In genomic region chr20:34581341-34582189, GRCh38 we compare ENCODE assay signal across 9 cellular contexts. TPM values are rescaled to one million over a fixed set of nuclear protein-coding genes. Genes with fewer than 3 reads are reported as not detected.
DNase-seq lines count a peak whose midpoint lies in the region; ATAC-seq and TF ChIP-seq lines count a peak whose summit lies in the region.
"Had no signal": no experiment of that assay in that cellular context is flagged by ENCODE, and none has a peak within 500 bp of the region (broad histone marks: within the 10 kb centered on the region; RNA-seq: fewer than 3 reads in every experiment).

No MANE protein-coding gene starts in this region.

- TF ChIP-seq CTCF in nephron progenitor cell (IDR thresholded peaks at IDR 0.05): no peak

- no peaks in the 10 kb centered on the region for H3K9me3 ChIP-seq in effector memory CD4-positive, alpha-beta T cell (ENCODE audit: control insufficient read depth, low read length)

- no peak for ATAC-seq in HG03025 (IDR thresholded peaks at IDR 0.05; ENCODE audit: low FRiP score, unreplicated experiment)

- peak overlapping the region; percentile 6 for H3K27ac ChIP-seq in effector memory CD4-positive, alpha-beta T cell (ENCODE audit: insufficient read depth, low read length, poor library complexity, severe bottlenecking)
- H3K27ac ChIP-seq: HL-60 had no signal

- peaks cover 15% of the 10 kb centered on the region for H3K36me3 Mint-ChIP-seq in nephron progenitor cell (ENCODE audit: low read depth)

- no peaks in the 10 kb centered on the region for H3K9me3 Mint-ChIP-seq in nephron progenitor cell

- H3K27me3 ChIP-seq in effector memory CD4-positive, alpha-beta T cell (replicated peaks; ENCODE audit: control insufficient read depth, insufficient read depth, low read length, poor library complexity, severe bottlenecking): no peaks in the 10 kb centered on the region

- peaks cover 41% of the 10 kb centered on the region for H3K4me1 Mint-ChIP-seq in nephron progenitor cell

- peak; percentile 69 for DNase-seq in GM03348 (ENCODE audit: low spot score)
- DNase-seq in NCI-H2227 treated with DMSO at 0.1 percent for 48 hours (lab: John Stamatoyannopoulos, UW): peak; percentile 9
- DNase-seq in effector memory CD4-positive, alpha-beta T cell: no peak
- DNase-seq in nephron progenitor cell: no peak
- no peak for DNase-seq in stimulated activated naive CD4-positive, alpha-beta T cell (lab: John Stamatoyannopoulos, UW)
- no peak for DNase-seq in HT-29 (ENCODE audit: low spot score)
- DNase-seq in effector CD4-positive, alpha-beta T cell: no peak

- H3K27ac Mint-ChIP-seq in nephron progenitor cell: peak overlapping the region; percentile 24

- no peaks in the 10 kb centered on the region for H3K27me3 Mint-ChIP-seq in nephron progenitor cell (ENCODE audit: low read depth, poor library complexity)

- H3K4me1 ChIP-seq in effector memory CD4-positive, alpha-beta T cell (ENCODE audit: control insufficient read depth, insufficient read depth, low read length, poor library complexity, severe bottlenecking): peaks cover 11% of the 10 kb centered on the region

- no peak overlapping the region for H3K4me3 ChIP-seq in effector memory CD4-positive, alpha-beta T cell (ENCODE audit: insufficient read depth, low read depth, low read length, poor library complexity, severe bottlenecking)

- H3K4me3 Mint-ChIP-seq in nephron progenitor cell: no peak overlapping the region

- peaks cover 15% of the 10 kb centered on the region for H3K36me3 ChIP-seq in effector memory CD4-positive, alpha-beta T cell (ENCODE audit: control insufficient read depth, insufficient read depth, low read length)

RNA-seq across cellular contexts. Expression of gene MAP1LC3A, which starts 23.0 kb away (rescaled TPM):
- 9.3 and 12.6 TPM in 2 replicates for total RNA-seq in HT-29 (2014; rRNA removed; shearing (Covaris generic))

Comparison
In these comparisons a context has a peak if more than half of its experiments do, and no peak if none do; other contexts are left out.
1. DNase-seq: peak in GM03348 (single experiment) and NCI-H2227 treated with DMSO at 0.1 percent for 48 hours (single experiment); none in effector memory CD4-positive, alpha-beta T cell (0 of 3), nephron progenitor cell (single experiment), stimulated activated naive CD4-positive, alpha-beta T cell (0 of 6), HT-29 (single experiment) and effector CD4-positive, alpha-beta T cell (single experiment).